In genomic region chr1:235866207-235866912, GRCh38 we compare ENCODE assay signal across 8 cellular contexts. TPM values are rescaled to one million over a fixed set of nuclear protein-coding genes. Genes with fewer than 3 reads are reported as not detected.
DNase-seq lines count a peak whose midpoint lies in the region; ATAC-seq lines count a peak whose summit lies in the region.

TSS of gene LYST (minus strand) at chr1:235866906. CDS start at chr1:235830417, 36,489 bp downstream.

- H3K27me3 ChIP-seq in HUES64 (ENCODE audit: insufficient read depth, low read length) (peaks cover 29% of the 10 kb centered on the region), right cardiac atrium (ENCODE audit: control insufficient read depth, insufficient read depth) (no peaks in the 10 kb centered on the region), rectal smooth muscle tissue (ENCODE audit: control insufficient read depth, insufficient read depth, low read length) (no peaks in the 10 kb centered on the region)

- intact Hi-C loops in right cardiac atrium (cut with DNase I), result loop anchor here in 1 of 4 donors (5.0 kb wide), 1 partner anchor 106 kb away; no protein-coding TSS in a partner anchor

- H3K36me3 ChIP-seq in HUES64 (ENCODE audit: insufficient read depth, low read length) (no peaks in the 10 kb centered on the region), rectal smooth muscle tissue (ENCODE audit: control insufficient read depth, insufficient read depth, low read length) (no peaks in the 10 kb centered on the region)

- no peak within 1 kb of the TSS; the same call in 1 of the 2 replicates for H3K27ac ChIP-seq in HUES64 (ENCODE audit: low read depth, low read length)
- H3K27ac ChIP-seq in angular gyrus (ENCODE audit: low read depth, low read length), result peak within 1 kb of the TSS; percentile 77
- H3K27ac ChIP-seq in right cardiac atrium (ENCODE audit: low read length), result peak within 1 kb of the TSS; percentile 71
- H3K27ac ChIP-seq in rectal smooth muscle tissue (ENCODE audit: low read depth, low read length), result peak within 1 kb of the TSS; percentile 91

- H3K4me1 ChIP-seq in HUES64 (ENCODE audit: insufficient read depth, low read length), result peaks cover 8% of the 10 kb centered on the region; the same call in 1 of the 2 replicates
- no peaks in the 10 kb centered on the region for H3K4me1 ChIP-seq in right cardiac atrium (ENCODE audit: control insufficient read depth, insufficient read depth, low read length)
- peaks cover 11% of the 10 kb centered on the region for H3K4me1 ChIP-seq in rectal smooth muscle tissue (ENCODE audit: control insufficient read depth, insufficient read depth, low read length)

- H3K9me3 ChIP-seq in HUES64 (ENCODE audit: insufficient read depth, low read depth, low read length) (no peaks in the 10 kb centered on the region), right cardiac atrium (ENCODE audit: control insufficient read depth, low read length) (no peaks in the 10 kb centered on the region)

- H3K4me3 ChIP-seq in HUES64 (ENCODE audit: low read length) (peak within 1 kb of the TSS; percentile 96), right cardiac atrium (ENCODE audit: low read length) (peak within 1 kb of the TSS; percentile 83), rectal smooth muscle tissue (ENCODE audit: low read length) (peak within 1 kb of the TSS; percentile 99)

- DNase-seq in ELF-1 (ENCODE audit: low read depth, low spot score) (peak; percentile 74), T follicular helper cell (ENCODE audit: low read depth) (peak; percentile 35), right cardiac atrium (peak in 2 of 3 donors; percentile 34 to 70), inferior parietal cortex (ENCODE audit: extremely low spot score) (no peak)

- H3K9ac ChIP-seq in HUES64 (ENCODE audit: low read depth, low read length), result peak within 1 kb of the TSS; percentile 67
- H3K9ac ChIP-seq in rectal smooth muscle tissue (ENCODE audit: low read length), result peak within 1 kb of the TSS; percentile 96

- WGBS in HUES64, result under 1% methylated on average over 71 of the region's 71 CpGs
- WGBS in right cardiac atrium, result under 1% methylated on average over 71 of the region's 71 CpGs

- peak; percentile 53 for ATAC-seq in GM21529 (IDR thresholded peaks at IDR 0.05; ENCODE audit: unreplicated experiment)
- ATAC-seq in right cardiac atrium, result peak; percentile 73 to 80

RNA-seq across cellular contexts. Expression of gene LYST, which starts in this region (rescaled TPM):
- polyA plus RNA-seq in HUES64 (2013, experiment 1 of 2), result 0.50 TPM
- polyA plus RNA-seq in HUES64 (2013, experiment 2 of 2), result 0.32 TPM
- total RNA-seq in right cardiac atrium, result 10 to 100 TPM; 10.0 to 15.3 (median 12.0) TPM
- 3.8 TPM for polyA plus RNA-seq in right cardiac atrium
